ENCODE assay signal across 1 cellular context in the genomic region with DNA sequence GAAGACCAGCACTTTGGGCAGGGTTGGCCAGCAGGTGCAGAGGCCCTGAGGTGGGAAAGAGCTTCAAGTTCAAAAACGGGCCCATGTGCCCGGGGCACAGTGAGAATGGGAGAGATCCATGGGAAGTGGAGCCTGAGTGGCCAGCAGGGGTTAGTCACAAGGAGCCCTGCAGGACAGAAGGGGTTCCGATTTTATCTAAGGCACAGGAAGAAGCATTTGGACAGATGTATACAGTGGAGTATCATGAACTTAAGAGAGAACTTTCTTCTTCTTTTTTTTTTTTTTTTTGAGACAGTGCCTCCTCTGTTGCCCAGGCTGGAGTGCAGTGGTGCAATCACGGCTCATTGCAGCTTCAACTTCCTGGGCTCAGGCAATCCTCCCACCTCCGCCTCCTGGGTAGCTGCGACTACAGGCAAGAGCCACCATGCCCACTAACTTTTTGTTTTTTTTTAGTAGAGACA.
TF ChIP-seq lines count a peak whose summit lies in the region.

No MANE protein-coding gene starts in this region.

TF ChIP-seq in HCT116, 20 proteins besides CTCF, POLR2A, EP300 and RAD21:
- TF ChIP-seq EZH2 (IDR thresholded peaks at IDR 0.05) (no peak), TCF7L2 (IDR thresholded peaks at IDR 0.05; ENCODE audit: borderline replicate concordance, extremely low read depth, insufficient read depth, insufficient read length) (no peak), JUND (IDR thresholded peaks at IDR 0.05) (no peak), SIN3A (IDR thresholded peaks at IDR 0.05; ENCODE audit: low read depth) (no peak), CEBPB (IDR thresholded peaks at IDR 0.05; ENCODE audit: low read depth) (no peak), ELF1 (IDR thresholded peaks at IDR 0.05; ENCODE audit: borderline replicate concordance, low read depth) (no peak), SRF (IDR thresholded peaks at IDR 0.05; ENCODE audit: low read depth) (no peak), FOSL1 (IDR thresholded peaks at IDR 0.05; ENCODE audit: low read depth) (no peak)
- TF ChIP-seq, protein P1, sequence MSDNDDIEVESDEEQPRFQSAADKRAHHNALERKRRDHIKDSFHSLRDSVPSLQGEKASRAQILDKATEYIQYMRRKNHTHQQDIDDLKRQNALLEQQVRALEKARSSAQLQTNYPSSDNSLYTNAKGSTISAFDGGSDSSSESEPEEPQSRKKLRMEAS (IDR thresholded peaks at IDR 0.05), result no peak
- TF ChIP-seq, protein P2, sequence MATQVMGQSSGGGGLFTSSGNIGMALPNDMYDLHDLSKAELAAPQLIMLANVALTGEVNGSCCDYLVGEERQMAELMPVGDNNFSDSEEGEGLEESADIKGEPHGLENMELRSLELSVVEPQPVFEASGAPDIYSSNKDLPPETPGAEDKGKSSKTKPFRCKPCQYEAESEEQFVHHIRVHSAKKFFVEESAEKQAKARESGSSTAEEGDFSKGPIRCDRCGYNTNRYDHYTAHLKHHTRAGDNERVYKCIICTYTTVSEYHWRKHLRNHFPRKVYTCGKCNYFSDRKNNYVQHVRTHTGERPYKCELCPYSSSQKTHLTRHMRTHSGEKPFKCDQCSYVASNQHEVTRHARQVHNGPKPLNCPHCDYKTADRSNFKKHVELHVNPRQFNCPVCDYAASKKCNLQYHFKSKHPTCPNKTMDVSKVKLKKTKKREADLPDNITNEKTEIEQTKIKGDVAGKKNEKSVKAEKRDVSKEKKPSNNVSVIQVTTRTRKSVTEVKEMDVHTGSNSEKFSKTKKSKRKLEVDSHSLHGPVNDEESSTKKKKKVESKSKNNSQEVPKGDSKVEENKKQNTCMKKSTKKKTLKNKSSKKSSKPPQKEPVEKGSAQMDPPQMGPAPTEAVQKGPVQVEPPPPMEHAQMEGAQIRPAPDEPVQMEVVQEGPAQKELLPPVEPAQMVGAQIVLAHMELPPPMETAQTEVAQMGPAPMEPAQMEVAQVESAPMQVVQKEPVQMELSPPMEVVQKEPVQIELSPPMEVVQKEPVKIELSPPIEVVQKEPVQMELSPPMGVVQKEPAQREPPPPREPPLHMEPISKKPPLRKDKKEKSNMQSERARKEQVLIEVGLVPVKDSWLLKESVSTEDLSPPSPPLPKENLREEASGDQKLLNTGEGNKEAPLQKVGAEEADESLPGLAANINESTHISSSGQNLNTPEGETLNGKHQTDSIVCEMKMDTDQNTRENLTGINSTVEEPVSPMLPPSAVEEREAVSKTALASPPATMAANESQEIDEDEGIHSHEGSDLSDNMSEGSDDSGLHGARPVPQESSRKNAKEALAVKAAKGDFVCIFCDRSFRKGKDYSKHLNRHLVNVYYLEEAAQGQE (IDR thresholded peaks at IDR 0.05; ENCODE audit: low read depth), result no peak
